In the genomic region with DNA sequence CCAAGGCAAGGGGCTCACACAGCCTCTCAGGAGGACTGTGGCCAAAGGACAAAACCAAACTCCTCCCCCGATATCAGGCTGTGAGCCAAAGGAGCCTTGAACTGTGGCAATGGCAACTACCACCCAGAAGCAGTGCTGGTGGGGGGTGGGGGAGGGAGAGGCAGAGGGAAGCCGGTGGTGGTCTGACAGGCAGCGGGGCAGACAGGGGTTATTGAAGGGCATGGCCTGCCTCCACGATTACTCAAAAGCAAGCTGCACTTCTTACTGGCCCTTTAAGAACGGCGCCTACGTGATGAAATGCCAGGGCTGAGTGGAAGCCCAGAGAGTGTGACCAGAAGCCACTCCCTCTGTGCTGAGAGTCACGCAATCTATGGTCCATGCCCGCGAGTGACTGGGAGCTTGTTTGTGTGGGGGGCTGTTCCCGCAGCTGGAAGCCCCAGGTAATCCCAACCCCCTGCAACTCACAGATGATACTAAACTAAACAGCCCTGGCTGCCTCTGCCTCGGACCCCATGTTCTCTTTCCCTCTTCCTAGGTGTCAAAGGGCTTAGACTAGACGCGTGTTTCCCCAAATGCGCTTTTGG, we compare ENCODE assay signal across 1 cellular context.
TF ChIP-seq lines count a peak whose summit lies in the region.

No MANE protein-coding gene starts in this region.

TF ChIP-seq in GM12878, 131 proteins besides CTCF, POLR2A, EP300 and RAD21 (continued from another document and continues in another):
- TF ChIP-seq, protein P1, sequence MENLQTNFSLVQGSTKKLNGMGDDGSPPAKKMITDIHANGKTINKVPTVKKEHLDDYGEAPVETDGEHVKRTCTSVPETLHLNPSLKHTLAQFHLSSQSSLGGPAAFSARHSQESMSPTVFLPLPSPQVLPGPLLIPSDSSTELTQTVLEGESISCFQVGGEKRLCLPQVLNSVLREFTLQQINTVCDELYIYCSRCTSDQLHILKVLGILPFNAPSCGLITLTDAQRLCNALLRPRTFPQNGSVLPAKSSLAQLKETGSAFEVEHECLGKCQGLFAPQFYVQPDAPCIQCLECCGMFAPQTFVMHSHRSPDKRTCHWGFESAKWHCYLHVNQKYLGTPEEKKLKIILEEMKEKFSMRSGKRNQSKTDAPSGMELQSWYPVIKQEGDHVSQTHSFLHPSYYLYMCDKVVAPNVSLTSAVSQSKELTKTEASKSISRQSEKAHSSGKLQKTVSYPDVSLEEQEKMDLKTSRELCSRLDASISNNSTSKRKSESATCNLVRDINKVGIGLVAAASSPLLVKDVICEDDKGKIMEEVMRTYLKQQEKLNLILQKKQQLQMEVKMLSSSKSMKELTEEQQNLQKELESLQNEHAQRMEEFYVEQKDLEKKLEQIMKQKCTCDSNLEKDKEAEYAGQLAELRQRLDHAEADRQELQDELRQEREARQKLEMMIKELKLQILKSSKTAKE (IDR thresholded peaks at IDR 0.05; ENCODE audit: low read depth, poor library complexity, severe bottlenecking) = peak; percentile 75
- 0 out of 2 replicates have a peak, but pooled peaks have one; percentile 32 for TF ChIP-seq TBL1XR1 (IDR thresholded peaks at IDR 0.05; ENCODE audit: low read depth, low read length)
- TF ChIP-seq, protein P2, sequence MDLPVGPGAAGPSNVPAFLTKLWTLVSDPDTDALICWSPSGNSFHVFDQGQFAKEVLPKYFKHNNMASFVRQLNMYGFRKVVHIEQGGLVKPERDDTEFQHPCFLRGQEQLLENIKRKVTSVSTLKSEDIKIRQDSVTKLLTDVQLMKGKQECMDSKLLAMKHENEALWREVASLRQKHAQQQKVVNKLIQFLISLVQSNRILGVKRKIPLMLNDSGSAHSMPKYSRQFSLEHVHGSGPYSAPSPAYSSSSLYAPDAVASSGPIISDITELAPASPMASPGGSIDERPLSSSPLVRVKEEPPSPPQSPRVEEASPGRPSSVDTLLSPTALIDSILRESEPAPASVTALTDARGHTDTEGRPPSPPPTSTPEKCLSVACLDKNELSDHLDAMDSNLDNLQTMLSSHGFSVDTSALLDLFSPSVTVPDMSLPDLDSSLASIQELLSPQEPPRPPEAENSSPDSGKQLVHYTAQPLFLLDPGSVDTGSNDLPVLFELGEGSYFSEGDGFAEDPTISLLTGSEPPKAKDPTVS (IDR thresholded peaks at IDR 0.05; ENCODE audit: low read depth, low read length) = no peak
- TF ChIP-seq, protein P3, sequence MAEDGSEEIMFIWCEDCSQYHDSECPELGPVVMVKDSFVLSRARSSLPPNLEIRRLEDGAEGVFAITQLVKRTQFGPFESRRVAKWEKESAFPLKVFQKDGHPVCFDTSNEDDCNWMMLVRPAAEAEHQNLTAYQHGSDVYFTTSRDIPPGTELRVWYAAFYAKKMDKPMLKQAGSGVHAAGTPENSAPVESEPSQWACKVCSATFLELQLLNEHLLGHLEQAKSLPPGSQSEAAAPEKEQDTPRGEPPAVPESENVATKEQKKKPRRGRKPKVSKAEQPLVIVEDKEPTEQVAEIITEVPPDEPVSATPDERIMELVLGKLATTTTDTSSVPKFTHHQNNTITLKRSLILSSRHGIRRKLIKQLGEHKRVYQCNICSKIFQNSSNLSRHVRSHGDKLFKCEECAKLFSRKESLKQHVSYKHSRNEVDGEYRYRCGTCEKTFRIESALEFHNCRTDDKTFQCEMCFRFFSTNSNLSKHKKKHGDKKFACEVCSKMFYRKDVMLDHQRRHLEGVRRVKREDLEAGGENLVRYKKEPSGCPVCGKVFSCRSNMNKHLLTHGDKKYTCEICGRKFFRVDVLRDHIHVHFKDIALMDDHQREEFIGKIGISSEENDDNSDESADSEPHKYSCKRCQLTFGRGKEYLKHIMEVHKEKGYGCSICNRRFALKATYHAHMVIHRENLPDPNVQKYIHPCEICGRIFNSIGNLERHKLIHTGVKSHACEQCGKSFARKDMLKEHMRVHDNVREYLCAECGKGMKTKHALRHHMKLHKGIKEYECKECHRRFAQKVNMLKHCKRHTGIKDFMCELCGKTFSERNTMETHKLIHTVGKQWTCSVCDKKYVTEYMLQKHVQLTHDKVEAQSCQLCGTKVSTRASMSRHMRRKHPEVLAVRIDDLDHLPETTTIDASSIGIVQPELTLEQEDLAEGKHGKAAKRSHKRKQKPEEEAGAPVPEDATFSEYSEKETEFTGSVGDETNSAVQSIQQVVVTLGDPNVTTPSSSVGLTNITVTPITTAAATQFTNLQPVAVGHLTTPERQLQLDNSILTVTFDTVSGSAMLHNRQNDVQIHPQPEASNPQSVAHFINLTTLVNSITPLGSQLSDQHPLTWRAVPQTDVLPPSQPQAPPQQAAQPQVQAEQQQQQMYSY (CRISPR knock-in tag; IDR thresholded peaks at IDR 0.05) = no peak
- TF ChIP-seq WRNIP1 (IDR thresholded peaks at IDR 0.05; ENCODE audit: borderline replicate concordance, low read depth, low read length) = no peak
- TF ChIP-seq, protein P4, sequence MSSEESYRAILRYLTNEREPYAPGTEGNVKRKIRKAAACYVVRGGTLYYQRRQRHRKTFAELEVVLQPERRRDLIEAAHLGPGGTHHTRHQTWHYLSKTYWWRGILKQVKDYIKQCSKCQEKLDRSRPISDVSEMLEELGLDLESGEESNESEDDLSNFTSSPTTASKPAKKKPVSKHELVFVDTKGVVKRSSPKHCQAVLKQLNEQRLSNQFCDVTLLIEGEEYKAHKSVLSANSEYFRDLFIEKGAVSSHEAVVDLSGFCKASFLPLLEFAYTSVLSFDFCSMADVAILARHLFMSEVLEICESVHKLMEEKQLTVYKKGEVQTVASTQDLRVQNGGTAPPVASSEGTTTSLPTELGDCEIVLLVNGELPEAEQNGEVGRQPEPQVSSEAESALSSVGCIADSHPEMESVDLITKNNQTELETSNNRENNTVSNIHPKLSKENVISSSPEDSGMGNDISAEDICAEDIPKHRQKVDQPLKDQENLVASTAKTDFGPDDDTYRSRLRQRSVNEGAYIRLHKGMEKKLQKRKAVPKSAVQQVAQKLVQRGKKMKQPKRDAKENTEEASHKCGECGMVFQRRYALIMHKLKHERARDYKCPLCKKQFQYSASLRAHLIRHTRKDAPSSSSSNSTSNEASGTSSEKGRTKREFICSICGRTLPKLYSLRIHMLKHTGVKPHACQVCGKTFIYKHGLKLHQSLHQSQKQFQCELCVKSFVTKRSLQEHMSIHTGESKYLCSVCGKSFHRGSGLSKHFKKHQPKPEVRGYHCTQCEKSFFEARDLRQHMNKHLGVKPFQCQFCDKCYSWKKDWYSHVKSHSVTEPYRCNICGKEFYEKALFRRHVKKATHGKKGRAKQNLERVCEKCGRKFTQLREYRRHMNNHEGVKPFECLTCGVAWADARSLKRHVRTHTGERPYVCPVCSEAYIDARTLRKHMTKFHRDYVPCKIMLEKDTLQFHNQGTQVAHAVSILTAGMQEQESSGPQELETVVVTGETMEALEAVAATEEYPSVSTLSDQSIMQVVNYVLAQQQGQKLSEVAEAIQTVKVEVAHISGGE (CRISPR knock-in tag; IDR thresholded peaks at IDR 0.05) = no peak
- TF ChIP-seq, protein P5, sequence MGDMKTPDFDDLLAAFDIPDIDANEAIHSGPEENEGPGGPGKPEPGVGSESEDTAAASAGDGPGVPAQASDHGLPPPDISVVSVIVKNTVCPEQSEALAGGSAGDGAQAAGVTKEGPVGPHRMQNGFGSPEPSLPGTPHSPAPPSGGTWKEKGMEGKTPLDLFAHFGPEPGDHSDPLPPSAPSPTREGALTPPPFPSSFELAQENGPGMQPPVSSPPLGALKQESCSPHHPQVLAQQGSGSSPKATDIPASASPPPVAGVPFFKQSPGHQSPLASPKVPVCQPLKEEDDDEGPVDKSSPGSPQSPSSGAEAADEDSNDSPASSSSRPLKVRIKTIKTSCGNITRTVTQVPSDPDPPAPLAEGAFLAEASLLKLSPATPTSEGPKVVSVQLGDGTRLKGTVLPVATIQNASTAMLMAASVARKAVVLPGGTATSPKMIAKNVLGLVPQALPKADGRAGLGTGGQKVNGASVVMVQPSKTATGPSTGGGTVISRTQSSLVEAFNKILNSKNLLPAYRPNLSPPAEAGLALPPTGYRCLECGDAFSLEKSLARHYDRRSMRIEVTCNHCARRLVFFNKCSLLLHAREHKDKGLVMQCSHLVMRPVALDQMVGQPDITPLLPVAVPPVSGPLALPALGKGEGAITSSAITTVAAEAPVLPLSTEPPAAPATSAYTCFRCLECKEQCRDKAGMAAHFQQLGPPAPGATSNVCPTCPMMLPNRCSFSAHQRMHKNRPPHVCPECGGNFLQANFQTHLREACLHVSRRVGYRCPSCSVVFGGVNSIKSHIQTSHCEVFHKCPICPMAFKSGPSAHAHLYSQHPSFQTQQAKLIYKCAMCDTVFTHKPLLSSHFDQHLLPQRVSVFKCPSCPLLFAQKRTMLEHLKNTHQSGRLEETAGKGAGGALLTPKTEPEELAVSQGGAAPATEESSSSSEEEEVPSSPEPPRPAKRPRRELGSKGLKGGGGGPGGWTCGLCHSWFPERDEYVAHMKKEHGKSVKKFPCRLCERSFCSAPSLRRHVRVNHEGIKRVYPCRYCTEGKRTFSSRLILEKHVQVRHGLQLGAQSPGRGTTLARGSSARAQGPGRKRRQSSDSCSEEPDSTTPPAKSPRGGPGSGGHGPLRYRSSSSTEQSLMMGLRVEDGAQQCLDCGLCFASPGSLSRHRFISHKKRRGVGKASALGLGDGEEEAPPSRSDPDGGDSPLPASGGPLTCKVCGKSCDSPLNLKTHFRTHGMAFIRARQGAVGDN (IDR thresholded peaks at IDR 0.05) = peak; percentile 97
- TF ChIP-seq, protein P6, sequence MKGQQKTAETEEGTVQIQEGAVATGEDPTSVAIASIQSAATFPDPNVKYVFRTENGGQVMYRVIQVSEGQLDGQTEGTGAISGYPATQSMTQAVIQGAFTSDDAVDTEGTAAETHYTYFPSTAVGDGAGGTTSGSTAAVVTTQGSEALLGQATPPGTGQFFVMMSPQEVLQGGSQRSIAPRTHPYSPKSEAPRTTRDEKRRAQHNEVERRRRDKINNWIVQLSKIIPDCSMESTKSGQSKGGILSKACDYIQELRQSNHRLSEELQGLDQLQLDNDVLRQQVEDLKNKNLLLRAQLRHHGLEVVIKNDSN (IDR thresholded peaks at IDR 0.05; ENCODE audit: borderline replicate concordance, extremely low read length, insufficient read depth, low read depth, low read length) = no peak
- TF ChIP-seq IKZF2 (IDR thresholded peaks at IDR 0.05) = peak; percentile 77 to 88
- no peak for TF ChIP-seq HDAC2 (IDR thresholded peaks at IDR 0.05)
- TF ChIP-seq SREBF1 (IDR thresholded peaks at IDR 0.05; ENCODE audit: low read length) = no peak
- TF ChIP-seq NR2C2 (IDR thresholded peaks at IDR 0.05; ENCODE audit: borderline replicate concordance, control insufficient read depth, insufficient read length, low read depth) = no peak
- TF ChIP-seq CBFB (IDR thresholded peaks at IDR 0.05; ENCODE audit: low read depth) = no peak
- TF ChIP-seq CHD2 (IDR thresholded peaks at IDR 0.05; ENCODE audit: borderline replicate concordance, low read depth, low read length) = peak; percentile 79
- TF ChIP-seq MYC (IDR thresholded peaks at IDR 0.05; ENCODE audit: insufficient read depth, insufficient read length, insufficient replicate concordance, low read length, severe bottlenecking) = no peak
- TF ChIP-seq BRCA1 (IDR thresholded peaks at IDR 0.05; ENCODE audit: low read depth, low read length) = no peak
- no peak for TF ChIP-seq NFXL1 (IDR thresholded peaks at IDR 0.05; ENCODE audit: borderline replicate concordance)
- TF ChIP-seq PAX8 (IDR thresholded peaks at IDR 0.05) = no peak
- TF ChIP-seq, protein P7, sequence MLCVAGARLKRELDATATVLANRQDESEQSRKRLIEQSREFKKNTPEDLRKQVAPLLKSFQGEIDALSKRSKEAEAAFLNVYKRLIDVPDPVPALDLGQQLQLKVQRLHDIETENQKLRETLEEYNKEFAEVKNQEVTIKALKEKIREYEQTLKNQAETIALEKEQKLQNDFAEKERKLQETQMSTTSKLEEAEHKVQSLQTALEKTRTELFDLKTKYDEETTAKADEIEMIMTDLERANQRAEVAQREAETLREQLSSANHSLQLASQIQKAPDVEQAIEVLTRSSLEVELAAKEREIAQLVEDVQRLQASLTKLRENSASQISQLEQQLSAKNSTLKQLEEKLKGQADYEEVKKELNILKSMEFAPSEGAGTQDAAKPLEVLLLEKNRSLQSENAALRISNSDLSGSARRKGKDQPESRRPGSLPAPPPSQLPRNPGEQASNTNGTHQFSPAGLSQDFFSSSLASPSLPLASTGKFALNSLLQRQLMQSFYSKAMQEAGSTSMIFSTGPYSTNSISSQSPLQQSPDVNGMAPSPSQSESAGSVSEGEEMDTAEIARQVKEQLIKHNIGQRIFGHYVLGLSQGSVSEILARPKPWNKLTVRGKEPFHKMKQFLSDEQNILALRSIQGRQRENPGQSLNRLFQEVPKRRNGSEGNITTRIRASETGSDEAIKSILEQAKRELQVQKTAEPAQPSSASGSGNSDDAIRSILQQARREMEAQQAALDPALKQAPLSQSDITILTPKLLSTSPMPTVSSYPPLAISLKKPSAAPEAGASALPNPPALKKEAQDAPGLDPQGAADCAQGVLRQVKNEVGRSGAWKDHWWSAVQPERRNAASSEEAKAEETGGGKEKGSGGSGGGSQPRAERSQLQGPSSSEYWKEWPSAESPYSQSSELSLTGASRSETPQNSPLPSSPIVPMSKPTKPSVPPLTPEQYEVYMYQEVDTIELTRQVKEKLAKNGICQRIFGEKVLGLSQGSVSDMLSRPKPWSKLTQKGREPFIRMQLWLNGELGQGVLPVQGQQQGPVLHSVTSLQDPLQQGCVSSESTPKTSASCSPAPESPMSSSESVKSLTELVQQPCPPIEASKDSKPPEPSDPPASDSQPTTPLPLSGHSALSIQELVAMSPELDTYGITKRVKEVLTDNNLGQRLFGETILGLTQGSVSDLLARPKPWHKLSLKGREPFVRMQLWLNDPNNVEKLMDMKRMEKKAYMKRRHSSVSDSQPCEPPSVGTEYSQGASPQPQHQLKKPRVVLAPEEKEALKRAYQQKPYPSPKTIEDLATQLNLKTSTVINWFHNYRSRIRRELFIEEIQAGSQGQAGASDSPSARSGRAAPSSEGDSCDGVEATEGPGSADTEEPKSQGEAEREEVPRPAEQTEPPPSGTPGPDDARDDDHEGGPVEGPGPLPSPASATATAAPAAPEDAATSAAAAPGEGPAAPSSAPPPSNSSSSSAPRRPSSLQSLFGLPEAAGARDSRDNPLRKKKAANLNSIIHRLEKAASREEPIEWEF (IDR thresholded peaks at IDR 0.05; ENCODE audit: insufficient replicate concordance, low read depth, low read length) = no peak
- TF ChIP-seq CEBPB (IDR thresholded peaks at IDR 0.05; ENCODE audit: borderline replicate concordance in 1 of 2, low read depth in 2 of 2, low read length in 2 of 2) = no peak
- no peak for TF ChIP-seq ZSCAN29 (IDR thresholded peaks at IDR 0.05)
- TF ChIP-seq ZNF217 (IDR thresholded peaks at IDR 0.05) = peak; percentile 44; the same call in 1 of the 2 replicates
- TF ChIP-seq, protein P8, sequence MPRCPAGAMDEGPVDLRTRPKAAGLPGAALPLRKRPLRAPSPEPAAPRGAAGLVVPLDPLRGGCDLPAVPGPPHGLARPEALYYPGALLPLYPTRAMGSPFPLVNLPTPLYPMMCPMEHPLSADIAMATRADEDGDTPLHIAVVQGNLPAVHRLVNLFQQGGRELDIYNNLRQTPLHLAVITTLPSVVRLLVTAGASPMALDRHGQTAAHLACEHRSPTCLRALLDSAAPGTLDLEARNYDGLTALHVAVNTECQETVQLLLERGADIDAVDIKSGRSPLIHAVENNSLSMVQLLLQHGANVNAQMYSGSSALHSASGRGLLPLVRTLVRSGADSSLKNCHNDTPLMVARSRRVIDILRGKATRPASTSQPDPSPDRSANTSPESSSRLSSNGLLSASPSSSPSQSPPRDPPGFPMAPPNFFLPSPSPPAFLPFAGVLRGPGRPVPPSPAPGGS (IDR thresholded peaks at IDR 0.05; ENCODE audit: borderline replicate concordance, insufficient read depth, low read depth, low read length, poor library complexity, severe bottlenecking) = no peak
- no peak for TF ChIP-seq CHD4 (IDR thresholded peaks at IDR 0.05)
- TF ChIP-seq RBBP5 (conservative IDR thresholded peaks at IDR 0.05) = no peak
- no peak for TF ChIP-seq GABPA (IDR thresholded peaks at IDR 0.05; ENCODE audit: low read depth)
- TF ChIP-seq IRF4 (IDR thresholded peaks at IDR 0.05; ENCODE audit: low read depth, low read length) = no peak
- TF ChIP-seq FOXK2 (IDR thresholded peaks at IDR 0.05) = no peak
- no peak for TF ChIP-seq POLR2AphosphoS5 (IDR thresholded peaks at IDR 0.05; ENCODE audit: low read length)
